Comparison of ENCODE assay signal across 1 cellular context in genomic region chr22:29524440-29525191, GRCh38.
TF ChIP-seq lines count a peak whose summit lies in the region.

No MANE protein-coding gene starts in this region.

TF ChIP-seq in GM12878, 131 proteins besides CTCF, POLR2A, EP300 and RAD21 (continued from another document):
- TF ChIP-seq MAX (IDR thresholded peaks at IDR 0.05; ENCODE audit: low read depth, low read length) = no peak
- no peak for TF ChIP-seq BACH1 (IDR thresholded peaks at IDR 0.05; ENCODE audit: borderline replicate concordance)
- TF ChIP-seq SMC3 (IDR thresholded peaks at IDR 0.05; ENCODE audit: borderline replicate concordance, low read length) = peak; percentile 48; the same call in 1 of the 2 replicates
- no peak for TF ChIP-seq ZNF207 (IDR thresholded peaks at IDR 0.05; ENCODE audit: borderline replicate concordance)
- TF ChIP-seq NR2F1 (conservative IDR thresholded peaks at IDR 0.05) = no peak
